In genomic region chr16:69479806-69480205, GRCh38 we compare ENCODE assay signal across 21 cellular contexts.
"Had no signal": no experiment of that assay in that cellular context is flagged by ENCODE, and none has a peak within 500 bp of the region (broad histone marks: within the 10 kb centered on the region; RNA-seq: fewer than 3 reads in every experiment).

No MANE protein-coding gene starts in this region.

- H3K27ac Mint-ChIP-seq: activated naive CD4-positive, alpha-beta T cell treated with anti-CD3 and anti-CD28 coated beads, Interleukin-2, amount 50 U/mL, for 24 hours had no signal

- H3K4me3 ChIP-seq: ascending aorta, breast epithelium, heart left ventricle, prostate gland, suprapubic skin, transverse colon, vagina had no signal

- H3K4me3 Mint-ChIP-seq: activated naive CD4-positive, alpha-beta T cell treated with anti-CD3 and anti-CD28 coated beads, Interleukin-2, amount 50 U/mL, for 24 hours; immature natural killer cell; naive thymus-derived CD8-positive, alpha-beta T cell; stimulated activated naive CD8-positive, alpha-beta T cell treated with anti-CD3 and anti-CD28 coated beads, Interleukin-15, amount 100 ng/mL, for 72 hours had no signal

- H3K4me1 Mint-ChIP-seq: activated naive CD4-positive, alpha-beta T cell treated with anti-CD3 and anti-CD28 coated beads, Interleukin-2, amount 50 U/mL, for 24 hours; immature natural killer cell had no signal

- DNase-seq: activated CD4-positive, alpha-beta T cell treated with anti-CD3 and anti-CD28 coated beads, Interleukin-2, amount 50 U/mL, for 48 hours; activated gamma-delta T cell; cerebellar nuclear complex; cortex of kidney; effector CD4-positive, alpha-beta T cell; heart left ventricle; immature natural killer cell; naive thymus-derived CD8-positive, alpha-beta T cell; right cardiac atrium; small intestine; stimulated activated CD4-positive, alpha-beta T cell treated with anti-CD3 and anti-CD28 coated beads, Interleukin-15, amount 100 ng/mL, for 24 hours; stimulated activated CD4-positive, alpha-beta T cell treated with anti-CD3 and anti-CD28 coated beads, Interleukin-2, amount 100 ng/mL, for 48 hours; stimulated activated naive CD8-positive, alpha-beta T cell treated with anti-CD3 and anti-CD28 coated beads, Interleukin-15, amount 100 ng/mL, for 72 hours; T-helper 2 cell; transverse colon had no signal

- H3K9me3 ChIP-seq: ascending aorta, breast epithelium, heart left ventricle, prostate gland, suprapubic skin, transverse colon, vagina had no signal

- H3K9me3 Mint-ChIP-seq: activated naive CD4-positive, alpha-beta T cell treated with anti-CD3 and anti-CD28 coated beads, Interleukin-2, amount 50 U/mL, for 24 hours; immature natural killer cell; naive thymus-derived CD8-positive, alpha-beta T cell; stimulated activated naive CD8-positive, alpha-beta T cell treated with anti-CD3 and anti-CD28 coated beads, Interleukin-15, amount 100 ng/mL, for 72 hours had no signal

- H3K36me3 Mint-ChIP-seq: activated naive CD4-positive, alpha-beta T cell treated with anti-CD3 and anti-CD28 coated beads, Interleukin-2, amount 50 U/mL, for 24 hours had no signal

- H3K27ac ChIP-seq: ascending aorta, breast epithelium, heart left ventricle, prostate gland, suprapubic skin, transverse colon, vagina had no signal

- H3K27me3 Mint-ChIP-seq: activated naive CD4-positive, alpha-beta T cell treated with anti-CD3 and anti-CD28 coated beads, Interleukin-2, amount 50 U/mL, for 24 hours had no signal

- H3K36me3 ChIP-seq: ascending aorta, breast epithelium, heart left ventricle, prostate gland, suprapubic skin, transverse colon, vagina had no signal

- H3K27me3 ChIP-seq: ascending aorta, breast epithelium, suprapubic skin, transverse colon, vagina had no signal
